In the genomic region with DNA sequence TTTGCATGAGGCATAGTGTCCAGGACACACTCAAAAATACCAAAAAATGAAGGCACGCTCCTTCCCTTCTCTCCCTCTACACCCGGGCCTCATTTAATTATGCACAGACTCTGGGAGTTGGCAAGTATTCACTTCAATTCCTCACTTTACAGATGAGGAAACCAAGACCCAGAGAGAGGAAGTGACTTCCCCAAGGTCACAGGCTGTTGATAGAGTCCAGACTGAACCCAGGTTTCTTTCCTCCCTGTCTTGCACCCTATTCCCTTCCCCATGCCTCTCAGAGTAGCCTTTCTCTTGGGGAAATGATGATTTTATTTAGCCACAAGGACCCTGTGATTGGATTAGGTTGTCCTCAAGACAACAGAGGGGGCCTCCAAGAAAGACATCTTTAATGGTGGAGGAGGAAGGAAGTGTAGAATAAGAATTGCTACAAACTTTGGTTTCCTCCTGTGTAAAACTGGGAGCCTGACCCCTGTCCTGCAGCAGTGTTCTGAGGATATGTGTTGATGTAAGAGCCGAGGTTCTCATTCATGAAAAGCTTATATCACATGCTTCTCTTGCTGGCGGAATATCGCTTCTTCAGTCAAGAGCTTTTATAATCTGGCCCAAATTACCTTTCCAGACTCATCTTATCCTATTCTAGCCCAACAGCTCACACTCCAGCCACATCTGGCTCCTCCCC, we compare ENCODE assay signal across 19 cellular contexts. TPM values are rescaled to one million over a fixed set of nuclear protein-coding genes. Genes with fewer than 3 reads are reported as not detected.
DNase-seq lines count a peak whose midpoint lies in the region; ATAC-seq and TF ChIP-seq lines count a peak whose summit lies in the region.
"Had no signal": no experiment of that assay in that cellular context is flagged by ENCODE, and none has a peak within 500 bp of the region (broad histone marks: within the 10 kb centered on the region; RNA-seq: fewer than 3 reads in every experiment).

No MANE protein-coding gene starts in this region.

- H3F3A ChIP-seq in GM23338 (replicated peaks; ENCODE audit: low read depth) = no peaks in the 10 kb centered on the region

- no peak overlapping the region for H3K4me2 ChIP-seq in GM23338

- H3K4me3 ChIP-seq in GM23338 = no peak overlapping the region
- no peak overlapping the region for H3K4me3 ChIP-seq in NB4 (ENCODE audit: low read depth, low read length)
- H3K4me3 ChIP-seq: colonic mucosa, testis had no signal

- no peaks in the 10 kb centered on the region for H3K27me3 ChIP-seq in GM23338 (ENCODE audit: insufficient read depth)
- H3K27me3 ChIP-seq: colonic mucosa, testis had no signal

- no peak for DNase-seq in GM23338 (ENCODE audit: low spot score)
- peak; percentile 36 for DNase-seq in NB4 (ENCODE audit: low read depth)
- no peak for DNase-seq in endothelial cell (ENCODE audit: low spot score)
- no peak for DNase-seq in midbrain (lab: John Stamatoyannopoulos, UW)
- no peak for DNase-seq in ureter (ENCODE audit: low spot score)
- DNase-seq: activated CD4-positive, alpha-beta T cell treated with anti-CD3 and anti-CD28 coated beads, Interleukin-2, amount 10 ng/mL, durations not matched to agents 24 days and 14 days; activated naive CD4-positive, alpha-beta T cell treated with anti-CD3 and anti-CD28 coated beads, Interleukin-2, amount 10 ng/mL, durations not matched to agents 7 days and 5 days; activated T-cell treated with anti-CD3 and anti-CD28 coated beads for 4 hours; colonic mucosa; DMS 273 treated with DMSO at 0.1 percent for 48 hours; foreskin keratinocyte; NCI-H187 treated with DMSO at 0.1 percent for 48 hours; NCI-H446 treated with DMSO at 0.1 percent for 48 hours; stimulated activated CD4-positive, alpha-beta T cell treated with anti-CD3 and anti-CD28 coated beads, Interleukin-4, amount 100 ng/mL, for 4 hours; stimulated activated CD8-positive, alpha-beta memory T cell treated with anti-CD3 and anti-CD28 coated beads, Interleukin-4, amount 100 ng/mL, for 48 hours; testis had no signal

- no peak overlapping the region for H3K27ac Mint-ChIP-seq in GM23338
- H3K27ac Mint-ChIP-seq in endothelial cell (ENCODE audit: unreplicated experiment) = peak overlapping the region; percentile 92
- peak overlapping the region; percentile 90 for H3K27ac Mint-ChIP-seq in stimulated activated memory B cell treated with anti-CD40 and anti-IgM and Interleukin-4, amounts not matched to agents 10 μg/mL and 1 μg/mL and 100 μg/mL, for 72 hours
- H3K27ac Mint-ChIP-seq: activated CD4-positive, alpha-beta T cell treated with anti-CD3 and anti-CD28 coated beads, Interleukin-2, amount 10 ng/mL, durations not matched to agents 24 days and 14 days; activated naive CD4-positive, alpha-beta T cell treated with anti-CD3 and anti-CD28 coated beads, Interleukin-2, amount 10 ng/mL, durations not matched to agents 7 days and 5 days had no signal

- H3K4me3 Mint-ChIP-seq in GM23338 (no peak overlapping the region), endothelial cell (ENCODE audit: unreplicated experiment) (peak overlapping the region; percentile 16)
- no peak overlapping the region for H3K4me3 Mint-ChIP-seq in stimulated activated memory B cell treated with anti-CD40 and anti-IgM and Interleukin-4, amounts not matched to agents 10 μg/mL and 1 μg/mL and 100 μg/mL, for 72 hours
- H3K4me3 Mint-ChIP-seq: activated CD4-positive, alpha-beta T cell treated with anti-CD3 and anti-CD28 coated beads, Interleukin-2, amount 10 ng/mL, durations not matched to agents 24 days and 14 days; activated naive CD4-positive, alpha-beta T cell treated with anti-CD3 and anti-CD28 coated beads, Interleukin-2, amount 10 ng/mL, durations not matched to agents 7 days and 5 days had no signal

- no peak overlapping the region for H3K27ac ChIP-seq in GM23338 (ENCODE audit: low read depth)
- H3K27ac ChIP-seq: colonic mucosa, foreskin keratinocyte, testis had no signal

- no peaks in the 10 kb centered on the region for H3K36me3 ChIP-seq in GM23338 (ENCODE audit: insufficient read depth)
- H3K36me3 ChIP-seq: colonic mucosa had no signal

- TF ChIP-seq CTCF in GM23338 (conservative IDR thresholded peaks at IDR 0.05; ENCODE audit: low read depth in 2 of 2) (no peak), NB4 (IDR thresholded peaks at IDR 0.05; ENCODE audit: low read depth, low read length) (no peak), endothelial cell (IDR thresholded peaks at IDR 0.05; ENCODE audit: unreplicated experiment) (no peak)

- H3K9me3 Mint-ChIP-seq in GM23338 (no peaks in the 10 kb centered on the region; the same call in 2 of the 3 replicates), endothelial cell (ENCODE audit: unreplicated experiment) (no peaks in the 10 kb centered on the region)
- peaks cover 5% of the 10 kb centered on the region for H3K9me3 Mint-ChIP-seq in stimulated activated memory B cell treated with anti-CD40 and anti-IgM and Interleukin-4, amounts not matched to agents 10 μg/mL and 1 μg/mL and 100 μg/mL, for 72 hours
- H3K9me3 Mint-ChIP-seq: activated CD4-positive, alpha-beta T cell treated with anti-CD3 and anti-CD28 coated beads, Interleukin-2, amount 10 ng/mL, durations not matched to agents 24 days and 14 days; activated naive CD4-positive, alpha-beta T cell treated with anti-CD3 and anti-CD28 coated beads, Interleukin-2, amount 10 ng/mL, durations not matched to agents 7 days and 5 days had no signal

- no peaks in the 10 kb centered on the region for H4K20me1 ChIP-seq in GM23338 (replicated peaks; ENCODE audit: insufficient read depth)

- H3K4me1 Mint-ChIP-seq in GM23338 (peaks cover 8% of the 10 kb centered on the region), endothelial cell (ENCODE audit: unreplicated experiment) (peaks cover 30% of the 10 kb centered on the region)
- H3K4me1 Mint-ChIP-seq in stimulated activated memory B cell treated with anti-CD40 and anti-IgM and Interleukin-4, amounts not matched to agents 10 μg/mL and 1 μg/mL and 100 μg/mL, for 72 hours = peaks cover 45% of the 10 kb centered on the region

- H3K27me3 Mint-ChIP-seq in GM23338 (ENCODE audit: insufficient read depth, low read depth, poor library complexity) (peaks cover 10% of the 10 kb centered on the region), endothelial cell (ENCODE audit: unreplicated experiment) (peaks cover 5% of the 10 kb centered on the region)
- H3K27me3 Mint-ChIP-seq in stimulated activated memory B cell treated with anti-CD40 and anti-IgM and Interleukin-4, amounts not matched to agents 10 μg/mL and 1 μg/mL and 100 μg/mL, for 72 hours = no peaks in the 10 kb centered on the region

- H3K4me1 ChIP-seq in GM23338 (ENCODE audit: insufficient read depth) = peaks cover 10% of the 10 kb centered on the region
- H3K4me1 ChIP-seq: colonic mucosa had no signal

- H2AFZ ChIP-seq in GM23338 = peak overlapping the region; percentile 38; the same call in 1 of the 2 replicates

- no peaks in the 10 kb centered on the region for H3K79me2 ChIP-seq in GM23338 (replicated peaks; ENCODE audit: insufficient read depth)

- H3K36me3 Mint-ChIP-seq in GM23338 (ENCODE audit: low read depth) (no peaks in the 10 kb centered on the region), endothelial cell (ENCODE audit: low read depth, unreplicated experiment) (no peaks in the 10 kb centered on the region)
- H3K36me3 Mint-ChIP-seq in stimulated activated memory B cell treated with anti-CD40 and anti-IgM and Interleukin-4, amounts not matched to agents 10 μg/mL and 1 μg/mL and 100 μg/mL, for 72 hours = peaks cover 4% of the 10 kb centered on the region
- H3K36me3 Mint-ChIP-seq: activated naive CD4-positive, alpha-beta T cell treated with anti-CD3 and anti-CD28 coated beads, Interleukin-2, amount 10 ng/mL, durations not matched to agents 7 days and 5 days had no signal

- no peak for TF ChIP-seq POLR2A in NB4 (IDR thresholded peaks at IDR 0.05; ENCODE audit: extremely low read depth, insufficient read length)

- ATAC-seq in GM23338 (no peak), GM19397 (IDR thresholded peaks at IDR 0.05; ENCODE audit: unreplicated experiment) (no peak)
- no peak for ATAC-seq in stimulated activated memory B cell treated with anti-CD40 and anti-IgM and Interleukin-4, amounts not matched to agents 10 μg/mL and 1 μg/mL and 100 μg/mL, for 72 hours
- ATAC-seq: foreskin keratinocyte, HCT116 had no signal

- no peaks in the 10 kb centered on the region for H3K9me2 ChIP-seq in GM23338 (ENCODE audit: insufficient read depth)

RNA-seq across cellular contexts. Expression of gene SIAH1, which starts 48.8 kb away (rescaled TPM):
- total RNA-seq in GM23338 (2014; rRNA removed; shearing (Covaris generic)) = 47.0 and 52.7 TPM in 2 replicates
- polyA plus RNA-seq in GM23338 (2016; fragmentation: Nextera tagmentation; extraction: Ambion mirVana) = 35.1 and 42.0 TPM in 2 replicates
- 34.2 TPM for total RNA-seq in endothelial cell (ENCODE audit: unreplicated experiment)
- 29.7 TPM for total RNA-seq in ureter
